In genomic region chr17:42531455-42532354, GRCh38 we compare ENCODE assay signal across 8 cellular contexts. TPM values are rescaled to one million over a fixed set of nuclear protein-coding genes. Genes with fewer than 3 reads are reported as not detected.
DNase-seq lines count a peak whose midpoint lies in the region; ATAC-seq and TF ChIP-seq lines count a peak whose summit lies in the region.

No MANE protein-coding gene starts in this region.

- H3K9me2 ChIP-seq in PC-3 (replicated peaks; ENCODE audit: low read length), result no peaks in the 10 kb centered on the region

- H2AFZ ChIP-seq in PC-3 (ENCODE audit: low read length), result peak overlapping the region; percentile 76; the same call in 1 of the 2 replicates

- no peaks in the 10 kb centered on the region for H3K9me3 Mint-ChIP-seq in neural crest cell

- no peaks in the 10 kb centered on the region for H3K9me3 ChIP-seq in BLaER1 treated with 17β-estradiol and CSF1 and Interleukin-3, amounts not matched to agents 10 nM and 100 nM (replicated peaks in 1 of 11)
- H3K9me3 ChIP-seq in HAP-1 (no peaks in the 10 kb centered on the region), PC-3 (ENCODE audit: low read length) (no peaks in the 10 kb centered on the region), uterus (no peaks in the 10 kb centered on the region)

- no TSS peak for BruUV-seq in PC-3 (replicated peaks; lab: Mats Ljungman, UMichigan)

- intact Hi-C loops in PC-3 (cut with micrococcal nuclease) (no loop called here), uterus (cut with DNase I; ENCODE audit: low total_unique reads) (no loop called here)

- DNase-seq in HAP-1 (ENCODE audit: low spot score in 2 of 2), result peak; percentile 59 to 73
- peak; percentile 51 for DNase-seq in PC-3
- DNase-seq in activated effector memory CD4-positive, alpha-beta T cell treated with anti-CD3 and anti-CD28 coated beads, Interleukin-2, amount 50 U/mL, for 16 hours, result peak; percentile 84
- DNase-seq in foreskin fibroblast, result peak in 1 of 2 donors; percentile 81
- DNase-seq in neural crest cell (ENCODE audit: low read depth, low spot score), result peak; percentile 47
- peak in 1 of 2 donors; percentile 75 for DNase-seq in uterus
- no peak for DNase-seq in NCI-H446 treated with DMSO at 0.1 percent for 48 hours (lab: John Stamatoyannopoulos, UW)

- H3K36me3 Mint-ChIP-seq in neural crest cell (ENCODE audit: low read depth), result no peaks in the 10 kb centered on the region

- H3K79me2 ChIP-seq in PC-3 (ENCODE audit: low read length), result no peaks in the 10 kb centered on the region

- H3K27me3 ChIP-seq in BLaER1 treated with 17β-estradiol and CSF1 and Interleukin-3, amounts not matched to agents 10 nM and 100 nM, result no peaks in the 10 kb centered on the region
- no peaks in the 10 kb centered on the region for H3K27me3 ChIP-seq in HAP-1 (ENCODE audit: low read depth)
- H3K27me3 ChIP-seq in PC-3 (ENCODE audit: low read length), result no peaks in the 10 kb centered on the region
- no peaks in the 10 kb centered on the region for H3K27me3 ChIP-seq in uterus

- H3K27me3 Mint-ChIP-seq in neural crest cell (ENCODE audit: low read depth), result no peaks in the 10 kb centered on the region

- H3K27ac Mint-ChIP-seq in neural crest cell (ENCODE audit: unreplicated experiment), result no peak overlapping the region

- TF ChIP-seq CTCF in PC-3 (conservative IDR thresholded peaks at IDR 0.05; ENCODE audit: low read depth, low read length) (peak; percentile 29; the same call in 1 of the 2 replicates), foreskin fibroblast (IDR thresholded peaks at IDR 0.05; ENCODE audit: low read depth, low read length) (peak; percentile 27), neural crest cell (conservative IDR thresholded peaks at IDR 0.05) (peak; percentile 62), uterus (IDR thresholded peaks at IDR 0.05) (peak; percentile 24 to 72 (median 68))

- POLR2A ChIA-PET in PC-3 (lab: Charles Lee; ENCODE audit: unreplicated experiment), result interaction anchor here (0.6 to 0.7 kb wide), 2 partner anchors 23 to 676 kb away, joined by 11 to 26 read pairs; no protein-coding TSS in a partner anchor

- H3K4me2 ChIP-seq in BLaER1 treated with 17β-estradiol and CSF1 and Interleukin-3, amounts not matched to agents 10 nM and 100 nM, result peak overlapping the region; percentile 78 to 96 (median 86)
- H3K4me2 ChIP-seq in PC-3 (ENCODE audit: low read length), result peak overlapping the region; percentile 75

- peak in 1 of 2 donors; percentile 40 for TF ChIP-seq POLR2A in uterus (IDR thresholded peaks at IDR 0.05)

- in situ Hi-C loops in HAP-1 (cut with MboI; ENCODE audit: low sequenced_read_pairs), result no loop called here

- peak overlapping the region; percentile 64 to 80 (median 76) for H3K27ac ChIP-seq in BLaER1 treated with 17β-estradiol and CSF1 and Interleukin-3, amounts not matched to agents 10 nM and 100 nM
- H3K27ac ChIP-seq in PC-3 (ENCODE audit: low read length), result no peak overlapping the region
- peak overlapping the region; percentile 76 to 92 for H3K27ac ChIP-seq in uterus

- CTCF ChIA-PET in PC-3 (lab: Charles Lee), result no interaction called here

- H3K4me1 ChIP-seq in BLaER1 treated with 17β-estradiol and CSF1 and Interleukin-3, amounts not matched to agents 10 nM and 100 nM, result peaks cover 53 to 72% (median 65%) of the 10 kb centered on the region in 10 experiments
- H3K4me1 ChIP-seq in HAP-1 (peaks cover 10% of the 10 kb centered on the region), PC-3 (ENCODE audit: insufficient read depth, low read length) (peaks cover 10% of the 10 kb centered on the region), uterus (peaks cover 0 to 7% of the 10 kb centered on the region in 2 donors)

- peak; percentile 35 for ATAC-seq in PC-3

- peaks cover 0 to 2% (median 0%) of the 10 kb centered on the region in 11 experiments; a peak in 4 of 22 replicates for H4K20me1 ChIP-seq in BLaER1 treated with 17β-estradiol and CSF1 and Interleukin-3, amounts not matched to agents 10 nM and 100 nM
- H4K20me1 ChIP-seq in PC-3 (ENCODE audit: low read length), result no peaks in the 10 kb centered on the region

- H3K9ac ChIP-seq in BLaER1 treated with 17β-estradiol and CSF1 and Interleukin-3, amounts not matched to agents 10 nM and 100 nM, result peak overlapping the region; percentile 68 to 83 (median 79)
- H3K9ac ChIP-seq in PC-3 (ENCODE audit: low read length), result no peak overlapping the region

- H3K4me3 ChIP-seq in BLaER1 treated with 17β-estradiol and CSF1 and Interleukin-3, amounts not matched to agents 10 nM and 100 nM, result peak overlapping the region; percentile 52 to 72 (median 63)
- peak overlapping the region; percentile 27 for H3K4me3 ChIP-seq in HAP-1
- H3K4me3 ChIP-seq in PC-3 (ENCODE audit: low read length), result peak overlapping the region; percentile 66
- H3K4me3 ChIP-seq in foreskin fibroblast (ENCODE audit: low read depth in 1 of 2, low read length in 2 of 2), result peak overlapping the region; percentile 44 to 57
- peak overlapping the region; percentile 28 to 47 for H3K4me3 ChIP-seq in uterus

- peak overlapping the region; percentile 78 for H3K4me3 Mint-ChIP-seq in neural crest cell

- H3K36me3 ChIP-seq in BLaER1 treated with 17β-estradiol and CSF1 and Interleukin-3, amounts not matched to agents 10 nM and 100 nM, result no peaks in the 10 kb centered on the region
- H3K36me3 ChIP-seq in HAP-1 (replicated peaks), result no peaks in the 10 kb centered on the region; the same call in 1 of the 2 replicates
- H3K36me3 ChIP-seq in PC-3 (ENCODE audit: low read depth, low read length), result no peaks in the 10 kb centered on the region
- no peaks in the 10 kb centered on the region for H3K36me3 ChIP-seq in uterus

- peaks cover 20% of the 10 kb centered on the region for H3K4me1 Mint-ChIP-seq in neural crest cell

- H3F3A ChIP-seq in PC-3 (ENCODE audit: low read length, unreplicated experiment), result no peaks in the 10 kb centered on the region

RNA-seq across cellular contexts. Expression of gene NAGLU, which starts 4.3 kb away (rescaled TPM):
- 4.9 and 9.8 TPM in 2 replicates for total RNA-seq in PC-3 (2014; rRNA removed)
- 20.5 and 21.2 TPM in 2 replicates for total RNA-seq in neural crest cell
- 10 to 100 TPM in 3 of 4 donors, 1 to 10 TPM in 1; 8.7 to 33.5 (median 25.6) TPM for total RNA-seq in uterus

RNA-seq across cellular contexts. Expression of gene HSD17B1, which starts 21.0 kb away (rescaled TPM):
- total RNA-seq in PC-3 (2014; rRNA removed) (0.86 and 1.5 TPM in 2 replicates), neural crest cell (1.2 and 1.9 TPM in 2 replicates), uterus (1 to 10 TPM in 1 of 4 donors, under 1 TPM in 1, not detected in 2; 0.35 to 3.1 TPM)

RNA-seq across cellular contexts. Expression of gene COASY, which starts 30.2 kb away (rescaled TPM):
- total RNA-seq in PC-3 (2014; rRNA removed) (33.3 and 54.3 TPM in 2 replicates), neural crest cell (58.3 and 59.6 TPM in 2 replicates), uterus (10 to 100 TPM in 3 of 4 donors, 1 to 10 TPM in 1; 2.6 to 42.6 (median 16.1) TPM)

RNA-seq across cellular contexts. Expression of gene MLX, which starts 35.2 kb away (rescaled TPM):
- 25.8 and 26.2 TPM in 2 replicates for total RNA-seq in PC-3 (2014; rRNA removed)
- 38.6 and 41.1 TPM in 2 replicates for total RNA-seq in neural crest cell
- total RNA-seq in uterus, result 10 to 100 TPM in 3 of 4 donors, 1 to 10 TPM in 1; 6.9 to 50.0 (median 35.1) TPM

RNA-seq across cellular contexts. Expression of gene PSMC3IP, which starts 45.8 kb away (rescaled TPM):
- total RNA-seq in PC-3 (2014; rRNA removed) (20.3 and 24.1 TPM in 2 replicates), neural crest cell (44.6 and 47.8 TPM in 2 replicates), uterus (10 to 100 TPM in 1 of 4 donors, 1 to 10 TPM in 3; 2.8 to 16.5 (median 5.0) TPM)
